17 cellular contexts compared by ENCODE assay signal in the genomic region with DNA sequence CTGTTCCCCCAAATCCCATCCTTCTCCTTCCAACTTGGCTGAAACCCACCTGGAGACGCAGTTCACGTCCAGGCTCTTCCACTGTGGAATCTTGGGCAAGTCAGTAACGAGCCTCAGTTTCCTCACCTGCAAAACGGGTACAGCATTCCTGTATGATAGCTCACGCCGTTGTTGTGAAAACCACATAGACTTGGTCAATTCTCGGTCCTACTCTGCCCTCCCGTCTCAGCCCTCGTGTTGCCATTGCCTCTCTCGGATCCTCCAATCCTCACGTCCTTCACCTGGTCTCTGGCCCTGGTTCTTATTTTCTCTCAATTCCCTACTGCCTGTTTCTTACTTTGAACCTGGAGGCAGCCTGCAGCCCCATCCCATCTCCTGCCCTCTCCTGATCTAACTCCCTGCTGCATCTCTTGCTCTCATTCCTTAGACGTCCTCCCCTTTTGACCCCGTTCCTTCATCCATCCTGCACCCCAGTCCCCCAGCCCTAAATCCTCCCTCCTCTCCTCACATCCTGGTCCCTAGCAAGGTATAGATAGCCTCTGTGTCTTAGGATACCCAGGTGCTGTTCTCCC. TPM values are rescaled to one million over a fixed set of nuclear protein-coding genes. Genes with fewer than 3 reads are reported as not detected.
A peak's percentile ranks its signal among the peaks of the same experiment; 100 is the strongest.
DNase-seq lines count a peak whose midpoint lies in the region; ATAC-seq, FAIRE-seq and TF ChIP-seq lines count a peak whose summit lies in the region.
"Had no signal": no experiment of that assay in that cellular context is flagged by ENCODE, and none has a peak within 500 bp of the region (broad histone marks: within the 10 kb centered on the region; RNA-seq: fewer than 3 reads in every experiment).

No MANE protein-coding gene starts in this region.

- intact Hi-C loops in activated T-helper 1 cell treated with anti-CD3 and anti-CD28 coated beads, Interleukin-12 subunit alpha, Interleukin-12 subunit beta, Interleukin-2, Interleukin-4 antibody, amounts not matched to agents 30 ng/mL and 10 ng/mL and 1 ng/mL, durations not matched to agents 14 hours and 24 hours and 36 hours (cut with micrococcal nuclease): loop anchor here (2.0 to 10.0 kb wide), 4 partner anchors 49 to 207 kb away; partner anchors contain the start of gene ACHE

- no peak for TF ChIP-seq RAD21 in A549 (conservative IDR thresholded peaks at IDR 0.05 in 1 of 2, IDR thresholded peaks at IDR 0.05 in 1 of 2)

- no peak overlapping the region for H2BK15ac ChIP-seq in mesendoderm (replicated peaks; ENCODE audit: low read depth)

- CTCF ChIA-PET in A549 (lab: Yijun Ruan, JAX): interaction anchor here (1.0 to 3.0 kb wide), 4 partner anchors 12 to 91 kb away, joined by 3 to 25 read pairs (median 4); no protein-coding TSS in a partner anchor

- no peak for FAIRE-seq in A549 (lab: Jason Lieb, UNC)
- FAIRE-seq: G401.6 had no signal

- no peaks in the 10 kb centered on the region for H3K79me2 ChIP-seq in mesendoderm (ENCODE audit: control insufficient read depth, insufficient read depth, low read length)

- H3K4me2 ChIP-seq in A549 (peak overlapping the region; percentile 96), mesendoderm (ENCODE audit: low read length) (no peak overlapping the region)

- peaks cover 56% of the 10 kb centered on the region for H3K27me3 Mint-ChIP-seq in activated T-helper 1 cell treated with anti-CD3 and anti-CD28 coated beads, Interleukin-12 subunit alpha, Interleukin-12 subunit beta, Interleukin-2, Interleukin-4 antibody, amounts not matched to agents 30 ng/mL and 10 ng/mL and 1 ng/mL, durations not matched to agents 14 hours and 24 hours and 36 hours (ENCODE audit: insufficient read depth)

- no peak overlapping the region for H4K8ac ChIP-seq in mesendoderm (ENCODE audit: low read depth, low read length)

- no peak overlapping the region for H3K27ac ChIP-seq in A549
- H3K27ac ChIP-seq in mesendoderm (ENCODE audit: low read depth, low read length): no peak overlapping the region
- no peak overlapping the region for H3K27ac ChIP-seq in SJCRH30
- H3K27ac ChIP-seq: epithelial cell of prostate had no signal

- no peaks in the 10 kb centered on the region for H3K36me3 Mint-ChIP-seq in activated T-helper 1 cell treated with anti-CD3 and anti-CD28 coated beads, Interleukin-12 subunit alpha, Interleukin-12 subunit beta, Interleukin-2, Interleukin-4 antibody, amounts not matched to agents 30 ng/mL and 10 ng/mL and 1 ng/mL, durations not matched to agents 14 hours and 24 hours and 36 hours (ENCODE audit: low read depth)

- no peaks in the 10 kb centered on the region for H3K9me3 Mint-ChIP-seq in activated T-helper 1 cell treated with anti-CD3 and anti-CD28 coated beads, Interleukin-12 subunit alpha, Interleukin-12 subunit beta, Interleukin-2, Interleukin-4 antibody, amounts not matched to agents 30 ng/mL and 10 ng/mL and 1 ng/mL, durations not matched to agents 14 hours and 24 hours and 36 hours
- H3K9me3 Mint-ChIP-seq: stimulated activated naive CD8-positive, alpha-beta T cell treated with anti-CD3 and anti-CD28 coated beads, Interleukin-15, Interleukin-2, amounts not matched to agents 100 ng/mL and 50 ng/mL, for 24 hours had no signal

- WGBS in A549 (ENCODE audit: missing lambda C conversion rate): 18% methylated on average over 13 of the region's 13 CpGs
- no CpG with 5 or more reads among the region's 13 CpGs for WGBS in mesendoderm (ENCODE audit: extremely low coverage, insufficient coverage, low lambda C conversion rate)

- no peak overlapping the region for H3K4ac ChIP-seq in mesendoderm (ENCODE audit: low read depth, low read length)

- H3K18ac ChIP-seq in mesendoderm (ENCODE audit: low read length): no peak overlapping the region

- H3K4me3 ChIP-seq in A549 (peak overlapping the region; percentile 48), mesendoderm (ENCODE audit: low read length) (no peak overlapping the region), SJCRH30 (no peak overlapping the region)

- TF ChIP-seq EP300 in A549 (IDR thresholded peaks at IDR 0.05): no peak

- H3K27me3 ChIP-seq in mesendoderm (ENCODE audit: insufficient read depth, low read length, poor library complexity) (no peaks in the 10 kb centered on the region), SJCRH30 (peaks cover 22% of the 10 kb centered on the region)

- H3K4me1 ChIP-seq in A549 (peaks cover 24% of the 10 kb centered on the region; the same call in 2 of the 3 replicates), mesendoderm (ENCODE audit: control insufficient read depth, low read depth, low read length) (peaks cover 11% of the 10 kb centered on the region), SJCRH30 (no peaks in the 10 kb centered on the region)

- peaks cover 2% of the 10 kb centered on the region for H3K79me1 ChIP-seq in mesendoderm (ENCODE audit: low read length)

- DNase-seq in A549 (ENCODE audit: low read depth in 1 of 2, low spot score in 1 of 2) (peak in 1 of 2 experiments; percentile 31), GM13976 (ENCODE audit: low spot score) (peak; percentile 51), mesendoderm (peak; percentile 38), NCI-H345 (lab: John Stamatoyannopoulos, UW) (no peak), SJCRH30 (no peak), MV-4-11 (lab: John Stamatoyannopoulos, UW) (no peak), NCI-H2171 treated with DMSO at 0.1 percent for 48 hours (lab: John Stamatoyannopoulos, UW) (no peak)
- DNase-seq in activated T-helper 1 cell treated with anti-CD3 and anti-CD28 coated beads, Interleukin-12 subunit alpha, Interleukin-12 subunit beta, Interleukin-2, Interleukin-4 antibody, amounts not matched to agents 30 ng/mL and 10 ng/mL and 1 ng/mL, durations not matched to agents 14 hours and 24 hours and 36 hours (ENCODE audit: low spot score): no peak
- DNase-seq: activated gamma-delta T cell treated with Interleukin-2 at 50 U/mL for 16 hours; hippocampal formation; NCI-H2081 treated with DMSO at 0.1 percent for 48 hours; stimulated activated CD4-positive, alpha-beta T cell treated with anti-CD3 and anti-CD28 coated beads, Interleukin-4, amount 100 ng/mL, for 24 hours had no signal

- H3K36me3 ChIP-seq in mesendoderm (ENCODE audit: control insufficient read depth, insufficient read depth, low read length) (no peaks in the 10 kb centered on the region), SJCRH30 (no peaks in the 10 kb centered on the region)

- peaks cover 8% of the 10 kb centered on the region for H3K4me1 Mint-ChIP-seq in activated T-helper 1 cell treated with anti-CD3 and anti-CD28 coated beads, Interleukin-12 subunit alpha, Interleukin-12 subunit beta, Interleukin-2, Interleukin-4 antibody, amounts not matched to agents 30 ng/mL and 10 ng/mL and 1 ng/mL, durations not matched to agents 14 hours and 24 hours and 36 hours (ENCODE audit: low read depth)

- peak overlapping the region; percentile 8 for H3K4me3 Mint-ChIP-seq in activated T-helper 1 cell treated with anti-CD3 and anti-CD28 coated beads, Interleukin-12 subunit alpha, Interleukin-12 subunit beta, Interleukin-2, Interleukin-4 antibody, amounts not matched to agents 30 ng/mL and 10 ng/mL and 1 ng/mL, durations not matched to agents 14 hours and 24 hours and 36 hours
- H3K4me3 Mint-ChIP-seq: stimulated activated naive CD8-positive, alpha-beta T cell treated with anti-CD3 and anti-CD28 coated beads, Interleukin-15, Interleukin-2, amounts not matched to agents 100 ng/mL and 50 ng/mL, for 24 hours had no signal

- H3K9ac ChIP-seq in mesendoderm (ENCODE audit: low read length): no peak overlapping the region

- no peak overlapping the region for H4K5ac ChIP-seq in mesendoderm (ENCODE audit: low read length)

- TF ChIP-seq CTCF in A549 (IDR thresholded peaks at IDR 0.05) (no peak), GM13976 (IDR thresholded peaks at IDR 0.05; ENCODE audit: borderline replicate concordance, control extremely low read depth, extremely low read depth, insufficient read depth, missing control alignments) (no peak)

- peak overlapping the region; percentile 23 for H2AK5ac ChIP-seq in mesendoderm (ENCODE audit: low read length)

- in situ Hi-C loops in GM13976 (cut with MboI; ENCODE audit: low sequenced_read_pairs, unreplicated experiment): loop anchor here (5.0 kb wide), 1 partner anchor 90 kb away; no protein-coding TSS in a partner anchor

- no peak overlapping the region for H2BK5ac ChIP-seq in mesendoderm (ENCODE audit: low read length)

- H3K27ac Mint-ChIP-seq in activated T-helper 1 cell treated with anti-CD3 and anti-CD28 coated beads, Interleukin-12 subunit alpha, Interleukin-12 subunit beta, Interleukin-2, Interleukin-4 antibody, amounts not matched to agents 30 ng/mL and 10 ng/mL and 1 ng/mL, durations not matched to agents 14 hours and 24 hours and 36 hours: no peak overlapping the region
- H3K27ac Mint-ChIP-seq: stimulated activated naive CD8-positive, alpha-beta T cell treated with anti-CD3 and anti-CD28 coated beads, Interleukin-15, Interleukin-2, amounts not matched to agents 100 ng/mL and 50 ng/mL, for 24 hours had no signal

- H3K56ac ChIP-seq in mesendoderm (ENCODE audit: low read length): peak overlapping the region; percentile 29

- H3K23ac ChIP-seq in mesendoderm (ENCODE audit: low read length): no peak overlapping the region

- no peak overlapping the region for H2BK120ac ChIP-seq in mesendoderm (ENCODE audit: low read depth, low read length)

- peak; percentile 3 to 9; a peak in 5 of 6 replicates for ATAC-seq in A549

- no peaks in the 10 kb centered on the region for H3K9me3 ChIP-seq in A549
- no peaks in the 10 kb centered on the region for H3K9me3 ChIP-seq in SJCRH30 (replicated peaks)

- POLR2A ChIA-PET in A549 (lab: Yijun Ruan, JAX): no interaction called here

- no peak for TF ChIP-seq POLR2A in A549 (IDR thresholded peaks at IDR 0.05; ENCODE audit: low read length)

RNA-seq across cellular contexts. Expression of gene MUC12, which starts 2.0 kb away (rescaled TPM):
- polyA plus RNA-seq in A549 (2011; rRNA removed): 1.2 and 1.8 TPM in 2 replicates
- polyA plus RNA-seq in A549 (2012; cell fraction: cytosol; rRNA removed): 6.2 and 8.2 TPM in 2 replicates
- polyA plus RNA-seq in A549 (2012; cell fraction: nucleus; rRNA removed): 9.4 and 10.5 TPM in 2 replicates
- polyA plus RNA-seq in A549 (2017; fragmentation: RNase III; extraction: RNeasy Plus Mini Kit Qiagen cat#74134 plus additional on column Dnase treatment): 2.0 to 2.7 TPM (median 2.4 TPM) in 3 replicates
- polyA minus RNA-seq in A549 (2011; rRNA and poly(A)+ RNA removed): 0.95 and 1.2 TPM in 2 replicates
- 0.44 and 0.81 TPM in 2 replicates for total RNA-seq in activated T-helper 1 cell treated with anti-CD3 and anti-CD28 coated beads, Interleukin-12 subunit alpha, Interleukin-12 subunit beta, Interleukin-2, Interleukin-4 antibody, amounts not matched to agents 30 ng/mL and 10 ng/mL and 1 ng/mL, durations not matched to agents 14 hours and 24 hours and 36 hours
- 4.6 TPM for polyA plus RNA-seq in mesendoderm (2013, experiment 1 of 2)
- polyA plus RNA-seq in mesendoderm (2013, experiment 2 of 2): 5.6 TPM
- 1.2 and 2.1 TPM in 2 replicates for total RNA-seq in SJCRH30 (2014; rRNA removed; shearing (Covaris generic))
- total RNA-seq: renal cortical epithelial cell had no signal

RNA-seq across cellular contexts. Expression of gene MUC3A, which starts 18.0 kb away (rescaled TPM):
- polyA plus RNA-seq in A549 (2011; rRNA removed) (4.0 and 4.4 TPM in 2 replicates), A549 (2017; fragmentation: RNase III; extraction: RNeasy Plus Mini Kit Qiagen cat#74134 plus additional on column Dnase treatment) (6.9 to 8.1 TPM (median 7.3 TPM) in 3 replicates)
- polyA plus RNA-seq in A549 (2012; cell fraction: cytosol; rRNA removed): 14.4 and 16.7 TPM in 2 replicates
- 12.0 and 15.4 TPM in 2 replicates for polyA plus RNA-seq in A549 (2012; cell fraction: nucleus; rRNA removed)
- 5.3 and 5.7 TPM in 2 replicates for polyA minus RNA-seq in A549 (2011; rRNA and poly(A)+ RNA removed)
- not detected in 2 replicates for total RNA-seq in activated T-helper 1 cell treated with anti-CD3 and anti-CD28 coated beads, Interleukin-12 subunit alpha, Interleukin-12 subunit beta, Interleukin-2, Interleukin-4 antibody, amounts not matched to agents 30 ng/mL and 10 ng/mL and 1 ng/mL, durations not matched to agents 14 hours and 24 hours and 36 hours
- polyA plus RNA-seq in mesendoderm (2013, experiment 1 of 2): 75.9 TPM
- 72.9 TPM for polyA plus RNA-seq in mesendoderm (2013, experiment 2 of 2)
- total RNA-seq in SJCRH30 (2014; rRNA removed; shearing (Covaris generic)): 0.02 TPM in 1 of 2 replicates, not detected in the other

RNA-seq across cellular contexts. Expression of gene MUC17, which starts 52.5 kb away (rescaled TPM):
- polyA plus RNA-seq in A549 (2011; rRNA removed) (0.01 and 0.03 TPM in 2 replicates), A549 (2017; fragmentation: RNase III; extraction: RNeasy Plus Mini Kit Qiagen cat#74134 plus additional on column Dnase treatment) (not detected in 3 replicates)
- polyA plus RNA-seq in A549 (2012; cell fraction: cytosol; rRNA removed): under 0.01 TPM in 1 of 2 replicates, not detected in the other
- polyA plus RNA-seq in A549 (2012; cell fraction: nucleus; rRNA removed): 0.01 and 0.02 TPM in 2 replicates
- polyA minus RNA-seq in A549 (2011; rRNA and poly(A)+ RNA removed): 0.04 and 0.05 TPM in 2 replicates
- total RNA-seq in activated T-helper 1 cell treated with anti-CD3 and anti-CD28 coated beads, Interleukin-12 subunit alpha, Interleukin-12 subunit beta, Interleukin-2, Interleukin-4 antibody, amounts not matched to agents 30 ng/mL and 10 ng/mL and 1 ng/mL, durations not matched to agents 14 hours and 24 hours and 36 hours: 0.02 TPM in 1 of 2 replicates, not detected in the other
- polyA plus RNA-seq in mesendoderm (2013, experiment 1 of 2): not detected
- polyA plus RNA-seq in mesendoderm (2013, experiment 2 of 2): not detected
- total RNA-seq in SJCRH30 (2014; rRNA removed; shearing (Covaris generic)): not detected in 2 replicates
- total RNA-seq: cardiac septum, renal cortical epithelial cell had no signal

Comparison
In these comparisons a context has a peak if more than half of its experiments do, and no peak if none do; other contexts are left out.
1. DNase-seq: peak in GM13976 (single experiment) and mesendoderm (single experiment); none in activated T-helper 1 cell treated with anti-CD3 and anti-CD28 coated beads, Interleukin-12 subunit alpha, Interleukin-12 subunit beta, Interleukin-2, Interleukin-4 antibody, amounts not matched to agents 30 ng/mL and 10 ng/mL and 1 ng/mL, durations not matched to agents 14 hours and 24 hours and 36 hours (single experiment), NCI-H345 (single experiment), SJCRH30 (0 of 2), MV-4-11 (single experiment) and NCI-H2171 treated with DMSO at 0.1 percent for 48 hours (single experiment).